In genomic region chr11:64801591-64802369, GRCh38 we compare ENCODE assay signal across 8 cellular contexts. TPM values are rescaled to one million over a fixed set of nuclear protein-coding genes. Genes with fewer than 3 reads are reported as not detected.
A peak's percentile ranks its signal among the peaks of the same experiment; 100 is the strongest.
DNase-seq lines count a peak whose midpoint lies in the region; ATAC-seq, FAIRE-seq and TF ChIP-seq lines count a peak whose summit lies in the region.

No MANE protein-coding gene starts in this region.

- in situ Hi-C loops in KBM-7 (cut with MboI; ENCODE audit: low pct_unique_long_range_greater_than_20kb, low sequenced_read_pairs) = no loop called here

- no peaks in the 10 kb centered on the region for H3K27me3 ChIP-seq in AG04450 (ENCODE audit: control insufficient read depth, insufficient read depth, low read length)
- H3K27me3 ChIP-seq in naive thymus-derived CD4-positive, alpha-beta T cell (ENCODE audit: control insufficient read depth in 2 of 2, insufficient read depth in 2 of 2, low read length in 2 of 2) = no peaks in the 10 kb centered on the region

- peak overlapping the region; percentile 62; the same call in 1 of the 2 replicates for H3K4me3 ChIP-seq in AG04450 (ENCODE audit: low read depth, low read length)
- H3K4me3 ChIP-seq in naive thymus-derived CD4-positive, alpha-beta T cell (ENCODE audit: low read length) = peak overlapping the region; percentile 63

- H3K9me3 ChIP-seq in AG04450 (ENCODE audit: control insufficient read depth, insufficient read depth, low read length) = no peaks in the 10 kb centered on the region
- H3K9me3 ChIP-seq in naive thymus-derived CD4-positive, alpha-beta T cell (ENCODE audit: control insufficient read depth in 2 of 3, low read length in 3 of 3) = no peaks in the 10 kb centered on the region

- no peaks in the 10 kb centered on the region for H3K9me3 Mint-ChIP-seq in naive thymus-derived CD4-positive, alpha-beta T cell

- TF ChIP-seq CTCF in AG04450 (IDR thresholded peaks at IDR 0.05; ENCODE audit: low read depth, low read length) = no peak
- TF ChIP-seq CTCF in D721Med (IDR thresholded peaks at IDR 0.05; ENCODE audit: insufficient read depth, missing control alignments) = no peak

- peaks cover 2 to 15% (median 8%) of the 10 kb centered on the region in 5 donors for H3K36me3 Mint-ChIP-seq in naive thymus-derived CD4-positive, alpha-beta T cell

- H3K27ac Mint-ChIP-seq in naive thymus-derived CD4-positive, alpha-beta T cell = peak overlapping the region in 8 of 9 donors; percentile 66 to 94 (median 82)

- H3K27ac ChIP-seq in AG04450 (ENCODE audit: low read depth, low read length) (no peak overlapping the region), caudate nucleus (ENCODE audit: low read depth, low read length) (peak overlapping the region; percentile 85)
- peak overlapping the region; percentile 76 for H3K27ac ChIP-seq in naive thymus-derived CD4-positive, alpha-beta T cell (ENCODE audit: low read depth, low read length)

- CTCF ChIA-PET in AG04450 (lab: Charles Lee) = interaction anchor here (0.8 to 0.9 kb wide), 2 partner anchors 14 to 86 kb away, joined by 3 read pairs; no protein-coding TSS in a partner anchor
- CTCF ChIA-PET in naive thymus-derived CD4-positive, alpha-beta T cell (lab: Charles Lee) = interaction anchor here (0.6 to 1.7 kb wide), 10 partner anchors 10 to 92 kb away, joined by 3 to 6 read pairs (median 3); partner anchors contain the start of genes CDC42BPG and RASGRP2

- DNase-seq in AG04450 (ENCODE audit: low read depth, low spot score) (no peak), KBM-7 (peak; percentile 35), caudate nucleus (lab: John Stamatoyannopoulos, UW) (no peak), NCI-H2196 (lab: John Stamatoyannopoulos, UW; ENCODE audit: unreplicated experiment) (no peak), NK-92 (lab: John Stamatoyannopoulos, UW; ENCODE audit: unreplicated experiment) (no peak), D721Med (ENCODE audit: insufficient read length, low spot score) (no peak), epidermal melanocyte (ENCODE audit: insufficient read length, low spot score) (no peak)
- DNase-seq in naive thymus-derived CD4-positive, alpha-beta T cell = no peak

- POLR2A ChIA-PET in AG04450 (lab: Yijun Ruan, JAX) = interaction anchor here (1.0 kb wide), 1 partner anchor 23 kb away, joined by 3 read pairs; no protein-coding TSS in a partner anchor
- POLR2A ChIA-PET in naive thymus-derived CD4-positive, alpha-beta T cell (lab: Charles Lee) = interaction anchor here (0.9 to 12.0 kb wide), 16 partner anchors 9 to 1961 kb away, joined by 3 to 125 read pairs (median 5); partner anchors contain the start of genes CDC42BPG, RASGRP2 and SF1

- peaks cover 18 to 35% (median 28%) of the 10 kb centered on the region in 7 donors for H3K4me1 Mint-ChIP-seq in naive thymus-derived CD4-positive, alpha-beta T cell

- H3K4me1 ChIP-seq in naive thymus-derived CD4-positive, alpha-beta T cell (ENCODE audit: control insufficient read depth in 2 of 2, insufficient read depth in 2 of 2, low read length in 2 of 2) = peaks cover 9 to 23% of the 10 kb centered on the region in 2 donors

- no peak for ATAC-seq in naive thymus-derived CD4-positive, alpha-beta T cell

- no peaks in the 10 kb centered on the region for H3K27me3 Mint-ChIP-seq in naive thymus-derived CD4-positive, alpha-beta T cell

- peaks cover 0 to 71% (median 0%) of the 10 kb centered on the region in 3 experiments for H3K36me3 ChIP-seq in naive thymus-derived CD4-positive, alpha-beta T cell (ENCODE audit: control insufficient read depth in 2 of 3, insufficient read depth in 3 of 3, low read length in 3 of 3)

- intact Hi-C loops in naive thymus-derived CD4-positive, alpha-beta T cell (cut with micrococcal nuclease) = loop anchor here in 1 of 2 donors (1.0 to 5.0 kb wide), 3 partner anchors 9 to 211 kb away; partner anchors contain the start of genes EHD1 and MEN1

- FAIRE-seq in D721Med (lab: Jason Lieb, UNC) = no peak

- peak overlapping the region; percentile 70 to 89 (median 81) for H3K4me3 Mint-ChIP-seq in naive thymus-derived CD4-positive, alpha-beta T cell

RNA-seq across cellular contexts. Expression of gene MAP4K2, which starts 1.2 kb away (rescaled TPM):
- polyA plus RNA-seq in AG04450 (2011; rRNA removed) = 9.9 and 14.1 TPM in 2 replicates
- polyA minus RNA-seq in AG04450 (2011; rRNA and poly(A)+ RNA removed) = 12.5 and 15.4 TPM in 2 replicates
- 100 to 1,000 TPM in 2 of 5 experiments, 10 to 100 TPM in 3; 75.2 to 130 (median 84.3) TPM for total RNA-seq in naive thymus-derived CD4-positive, alpha-beta T cell
- polyA plus RNA-seq in naive thymus-derived CD4-positive, alpha-beta T cell = 10 to 100 TPM; 40.7 to 63.0 TPM

RNA-seq across cellular contexts. Expression of gene MEN1, which starts 8.6 kb away (rescaled TPM):
- polyA plus RNA-seq in AG04450 (2011; rRNA removed) = 15.0 and 22.3 TPM in 2 replicates
- 11.5 and 17.1 TPM in 2 replicates for polyA minus RNA-seq in AG04450 (2011; rRNA and poly(A)+ RNA removed)
- total RNA-seq in naive thymus-derived CD4-positive, alpha-beta T cell = 10 to 100 TPM; 25.7 to 46.4 (median 38.0) TPM
- 10 to 100 TPM; 33.8 to 54.9 TPM for polyA plus RNA-seq in naive thymus-derived CD4-positive, alpha-beta T cell

RNA-seq across cellular contexts. Expression of gene SF1, which starts 23.4 kb away (rescaled TPM):
- 55.9 and 56.8 TPM in 2 replicates for polyA plus RNA-seq in AG04450 (2011; rRNA removed)
- 69.1 and 81.7 TPM in 2 replicates for polyA minus RNA-seq in AG04450 (2011; rRNA and poly(A)+ RNA removed)
- total RNA-seq in naive thymus-derived CD4-positive, alpha-beta T cell = 1,000 to 10,000 TPM in 2 of 5 experiments, 100 to 1,000 TPM in 3; 462 to 1,612 (median 904) TPM
- 100 to 1,000 TPM; 101 to 155 TPM for polyA plus RNA-seq in naive thymus-derived CD4-positive, alpha-beta T cell

RNA-seq across cellular contexts. Expression of gene PYGM, which starts 42.0 kb away (rescaled TPM):
- 0.14 and 0.20 TPM in 2 replicates for polyA plus RNA-seq in AG04450 (2011; rRNA removed)
- polyA minus RNA-seq in AG04450 (2011; rRNA and poly(A)+ RNA removed) = 1.1 TPM in 2 replicates
- 10 to 100 TPM in 4 of 5 experiments, 1 to 10 TPM in 1; 8.0 to 16.2 (median 13.9) TPM for total RNA-seq in naive thymus-derived CD4-positive, alpha-beta T cell
- polyA plus RNA-seq in naive thymus-derived CD4-positive, alpha-beta T cell = under 1 TPM; 0.26 to 0.64 TPM

RNA-seq across cellular contexts. Expression of gene CDC42BPG, which starts 42.7 kb away (rescaled TPM):
- polyA plus RNA-seq in AG04450 (2011; rRNA removed) = 0.02 and 0.04 TPM in 2 replicates
- polyA minus RNA-seq in AG04450 (2011; rRNA and poly(A)+ RNA removed) = 0.09 TPM in 1 of 2 replicates, not detected in the other
- 1 to 10 TPM in 4 of 5 experiments, under 1 TPM in 1; 0.22 to 9.2 (median 8.1) TPM for total RNA-seq in naive thymus-derived CD4-positive, alpha-beta T cell
- polyA plus RNA-seq in naive thymus-derived CD4-positive, alpha-beta T cell = under 1 TPM; 0.27 to 0.47 TPM
